Comparison of ENCODE assay signal across 8 cellular contexts in the genomic region with DNA sequence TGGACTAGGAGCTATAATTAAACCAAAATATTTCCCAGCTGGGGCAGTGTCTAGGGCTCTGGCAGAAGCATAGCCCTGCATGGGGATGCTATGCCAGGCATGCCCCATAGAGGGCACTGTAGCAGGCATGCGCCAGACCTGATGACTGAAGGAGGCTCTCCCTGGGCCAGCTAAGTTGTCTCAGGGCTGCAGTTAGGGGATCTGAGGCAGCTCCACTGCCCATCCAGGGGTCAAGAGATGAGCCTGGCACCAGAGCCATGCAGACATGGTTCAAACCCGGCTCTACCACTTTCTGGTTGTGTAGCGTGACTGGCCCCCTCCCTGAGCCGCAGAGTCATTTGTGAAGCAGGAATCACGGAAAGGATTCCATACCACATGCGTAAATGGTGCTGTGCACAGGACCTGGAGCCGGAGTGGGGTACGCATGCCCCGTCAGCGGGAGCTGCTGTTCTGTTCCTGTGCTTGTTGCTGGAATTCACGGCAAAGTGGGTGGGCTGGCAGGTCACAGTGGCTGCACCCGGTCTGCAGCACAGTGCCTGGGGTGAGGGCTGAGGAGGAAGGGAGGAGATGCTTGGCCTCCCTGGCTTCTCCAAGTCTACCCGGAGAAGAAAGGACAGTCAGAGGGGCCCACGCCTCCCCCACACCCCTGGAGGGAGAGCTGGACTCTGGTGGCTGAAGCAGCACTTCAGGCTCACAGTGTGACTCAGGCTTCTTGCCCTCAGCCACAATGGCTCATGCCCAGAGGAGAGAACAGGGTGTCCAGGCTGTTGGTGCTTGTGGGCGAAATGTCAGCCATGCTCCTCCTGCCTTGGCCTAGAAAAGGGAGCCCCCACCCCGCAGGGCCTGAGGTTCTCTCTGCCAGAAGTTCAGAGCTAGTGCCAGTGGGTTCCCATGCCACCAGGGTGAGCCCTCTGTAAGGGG. TPM values are rescaled to one million over a fixed set of nuclear protein-coding genes. Genes with fewer than 3 reads are reported as not detected.
DNase-seq lines count a peak whose midpoint lies in the region; ATAC-seq, FAIRE-seq and TF ChIP-seq lines count a peak whose summit lies in the region.

No MANE protein-coding gene starts in this region.

- WGBS in body of pancreas, 2 donors = 91 to 92% methylated on average over 12 to 14 of the region's 16 CpGs

- H3K79me2 ChIP-seq in keratinocyte (ENCODE audit: control insufficient read depth, insufficient read depth, low read length) = peaks cover 3% of the 10 kb centered on the region

- ATAC-seq in HG03439 (IDR thresholded peaks at IDR 0.05; ENCODE audit: unreplicated experiment) (peak; percentile 63), body of pancreas (no peak), HG03571 (IDR thresholded peaks at IDR 0.05; ENCODE audit: unreplicated experiment) (no peak)

- intact Hi-C loops in body of pancreas (cut with DNase I) = no loop called here

- H3K9ac ChIP-seq in keratinocyte (ENCODE audit: control insufficient read depth, extremely low read depth, insufficient read depth, low read length) = no peak overlapping the region

- no peaks in the 10 kb centered on the region for H3K27me3 ChIP-seq in body of pancreas
- no peaks in the 10 kb centered on the region for H3K27me3 ChIP-seq in keratinocyte (ENCODE audit: control insufficient read depth, extremely low read depth, insufficient read depth, low read length)

- no peak overlapping the region for H2AFZ ChIP-seq in keratinocyte (ENCODE audit: control insufficient read depth, low read length)

- TF ChIP-seq POLR2A in body of pancreas (IDR thresholded peaks at IDR 0.05) = no peak

- peaks cover 0 to 9% of the 10 kb centered on the region in 2 donors for H3K36me3 ChIP-seq in body of pancreas (replicated peaks in 1 of 2; ENCODE audit: insufficient read depth in 1 of 2, low read depth in 2 of 2)
- peaks cover 70 to 81% of the 10 kb centered on the region in 2 experiments for H3K36me3 ChIP-seq in keratinocyte (ENCODE audit: control insufficient read depth in 2 of 2, extremely low read depth in 1 of 2, insufficient read depth in 2 of 2, low read length in 2 of 2)

- H3K4me1 ChIP-seq in body of pancreas = peaks cover 55% of the 10 kb centered on the region
- no peaks in the 10 kb centered on the region for H3K4me1 ChIP-seq in keratinocyte (ENCODE audit: control insufficient read depth, extremely low read depth, insufficient read depth, low read length)

- no peak overlapping the region for H3K4me2 ChIP-seq in keratinocyte (ENCODE audit: control insufficient read depth, extremely low read depth, insufficient read depth, low read depth, low read length)

- H3K4me3 ChIP-seq in body of pancreas (no peak overlapping the region), keratinocyte (ENCODE audit: control insufficient read depth in 2 of 3, extremely low read depth in 1 of 3, insufficient read depth in 2 of 3, low read depth in 1 of 3, low read length in 3 of 3) (no peak overlapping the region)

- dilution Hi-C loops in keratinocyte (cut with MboI; ENCODE audit: extremely low pct_ligation_motif_present, low sequenced_read_pairs) = no loop called here

- H3K9me3 ChIP-seq in body of pancreas = no peaks in the 10 kb centered on the region
- no peaks in the 10 kb centered on the region for H3K9me3 ChIP-seq in keratinocyte (ENCODE audit: control insufficient read depth, low read depth, low read length)

- TF ChIP-seq CTCF in body of pancreas (IDR thresholded peaks at IDR 0.05) (peak; percentile 69 to 91 (median 79)), keratinocyte (optimal IDR thresholded peaks at IDR 0.05 in 1 of 3, IDR thresholded peaks at IDR 0.05 in 1 of 3, conservative IDR thresholded peaks at IDR 0.05 in 1 of 3; ENCODE audit: extremely low read depth in 1 of 3, insufficient read depth in 2 of 3, low read length in 3 of 3) (peak; percentile 86 to 94 (median 94))

- H3K27ac ChIP-seq in body of pancreas (peak overlapping the region in 3 of 4 donors; percentile 7 to 88 (median 26)), keratinocyte (ENCODE audit: control insufficient read depth, insufficient read depth, low read length) (no peak overlapping the region)

- FAIRE-seq in keratinocyte (lab: Jason Lieb, UNC) = no peak

- peaks cover 30% of the 10 kb centered on the region for H4K20me1 ChIP-seq in keratinocyte (ENCODE audit: control insufficient read depth, extremely low read depth, insufficient read depth, low read length)

- DNase-seq in NCI-H748 (lab: John Stamatoyannopoulos, UW; ENCODE audit: unreplicated experiment) (peak; percentile 28), NCI-H748 treated with DMSO at 0.1 percent for 48 hours (lab: John Stamatoyannopoulos, UW) (no peak), T-helper 9 cell (peak; percentile 34), body of pancreas (peak; percentile 68 to 81 (median 74)), keratinocyte (ENCODE audit: low read depth, low spot score) (no peak)
- DNase-seq in stimulated activated CD4-positive, alpha-beta T cell treated with anti-CD3 and anti-CD28 coated beads, Interleukin-1b, Interleukin-23, amount 100 ng/mL, for 48 hours = peak; percentile 69

- H3K9me1 ChIP-seq in keratinocyte (ENCODE audit: control insufficient read depth, extremely low read depth, insufficient read depth, low read length) = peaks cover 4% of the 10 kb centered on the region

RNA-seq across cellular contexts. Expression of a gene that starts 43.1 kb away (rescaled TPM):
- total RNA-seq in body of pancreas = 1 to 10 TPM in 1 of 2 donors, not detected in 1; 2.1 TPM
- 0.77 to 2.1 TPM (median 1.9 TPM) in 3 replicates for polyA plus RNA-seq in keratinocyte
- polyA plus RNA-seq in keratinocyte (2011; ENCODE audit: low read depth) = 1.2 TPM
- 0.52 and 0.58 TPM in 2 replicates for polyA plus RNA-seq in keratinocyte (2011; cell fraction: cytosol; rRNA removed)
- 1.4 and 1.5 TPM in 2 replicates for polyA plus RNA-seq in keratinocyte (2011; cell fraction: nucleus; rRNA removed)
- 0.61 and 0.69 TPM in 2 replicates for polyA plus RNA-seq in keratinocyte (2012; ENCODE audit: low replicate concordance)
- polyA minus RNA-seq in keratinocyte = 2.1 to 5.4 TPM in 2 of 3 replicates, not detected in the other
- not detected for polyA minus RNA-seq in keratinocyte (2011; cell fraction: cytosol; rRNA and poly(A)+ RNA removed)
- polyA minus RNA-seq in keratinocyte (2011; cell fraction: nucleus; rRNA and poly(A)+ RNA removed) = 1.1 and 1.5 TPM in 2 replicates

Comparison
In these comparisons a context has a peak if more than half of its experiments do, and no peak if none do; other contexts are left out.
1. DNase-seq: peak in NCI-H748 (single experiment), T-helper 9 cell (single experiment), body of pancreas (4 of 4) and stimulated activated CD4-positive, alpha-beta T cell treated with anti-CD3 and anti-CD28 coated beads, Interleukin-1b, Interleukin-23, amount 100 ng/mL, for 48 hours (single experiment); none in NCI-H748 treated with DMSO at 0.1 percent for 48 hours (single experiment) and keratinocyte (single experiment).